ENCODE assay signal across 9 cellular contexts in genomic region chr15:74642328-74642723, GRCh38. TPM values are rescaled to one million over a fixed set of nuclear protein-coding genes. Genes with fewer than 3 reads are reported as not detected.
DNase-seq lines count a peak whose midpoint lies in the region; TF ChIP-seq lines count a peak whose summit lies in the region.
"Had no signal": no experiment of that assay in that cellular context is flagged by ENCODE, and none has a peak within 500 bp of the region (broad histone marks: within the 10 kb centered on the region; RNA-seq: fewer than 3 reads in every experiment).

No MANE protein-coding gene starts in this region.

- peak; percentile 94 for DNase-seq in NCI-H510A treated with DMSO at 0.1 percent for 48 hours (lab: John Stamatoyannopoulos, UW)
- DNase-seq in colonic mucosa, result no peak
- DNase-seq in globus pallidus (ENCODE audit: low spot score), result no peak
- no peak for DNase-seq in posterior vena cava (ENCODE audit: low spot score)
- DNase-seq: activated naive CD8-positive, alpha-beta T cell treated with anti-CD3 and anti-CD28 coated beads, Interleukin-2, amount 10 ng/mL, durations not matched to agents 7 days and 5 days; stimulated activated naive CD4-positive, alpha-beta T cell treated with Interleukin-2 at 50 U/mL for 16 hours had no signal

- H3K36me3 ChIP-seq in HUES48 (ENCODE audit: control insufficient read depth, insufficient read depth, low read length), result peaks cover 24% of the 10 kb centered on the region; the same call in 1 of the 2 replicates
- peaks cover under 1 to 5% of the 10 kb centered on the region in 2 donors for H3K36me3 ChIP-seq in esophagus (ENCODE audit: control insufficient read depth in 2 of 2, insufficient read depth in 2 of 2, low read length in 1 of 2)
- peaks cover 3% of the 10 kb centered on the region for H3K36me3 ChIP-seq in colonic mucosa

- TF ChIP-seq CTCF in colonic mucosa (IDR thresholded peaks at IDR 0.05), result no peak

- H3K4me3 ChIP-seq in HUES48 (ENCODE audit: low read depth, low read length), result peak overlapping the region; percentile 40; the same call in 1 of the 2 replicates
- no peak overlapping the region for H3K4me3 ChIP-seq in esophagus (ENCODE audit: low read depth in 1 of 2, low read length in 2 of 2)
- no peak overlapping the region for H3K4me3 ChIP-seq in skin epidermis
- H3K4me3 ChIP-seq in colonic mucosa, result no peak overlapping the region

- H3K27ac ChIP-seq in HUES48 (ENCODE audit: low read depth, low read length) (peak overlapping the region; percentile 85), esophagus (ENCODE audit: low read depth in 2 of 2, low read length in 1 of 2) (peak overlapping the region; percentile 67 to 90), skin epidermis (peak overlapping the region in 15 of 21 experiments; percentile 8 to 76 (median 52)), colonic mucosa (no peak overlapping the region)

- H3K4me1 ChIP-seq in HUES48 (ENCODE audit: control insufficient read depth, insufficient read depth, low read length) (peaks cover 14% of the 10 kb centered on the region), esophagus (ENCODE audit: control insufficient read depth in 2 of 2, insufficient read depth in 2 of 2, low read length in 1 of 2) (peaks cover 11 to 12% of the 10 kb centered on the region in 2 donors), colonic mucosa (peaks cover 4% of the 10 kb centered on the region)

- H3K9ac ChIP-seq in HUES48 (ENCODE audit: low read depth, low read length) (peak overlapping the region; percentile 42; the same call in 1 of the 2 replicates), colonic mucosa (ENCODE audit: low read depth in 2 of 2, low read length in 2 of 2) (peak overlapping the region in 1 of 2 donors; percentile 41)

- H3K27me3 ChIP-seq in HUES48 (ENCODE audit: control insufficient read depth, insufficient read depth, low read length) (no peaks in the 10 kb centered on the region), esophagus (ENCODE audit: control insufficient read depth in 1 of 2, insufficient read depth in 2 of 2, low read length in 2 of 2) (no peaks in the 10 kb centered on the region), colonic mucosa (no peaks in the 10 kb centered on the region)

- intact Hi-C loops in colonic mucosa (cut with DNase I), result no loop called here
- intact Hi-C loops in posterior vena cava (cut with DNase I), result no loop called here

- no peaks in the 10 kb centered on the region for H3K9me3 ChIP-seq in HUES48 (ENCODE audit: control insufficient read depth, insufficient read depth, low read length)
- no peaks in the 10 kb centered on the region for H3K9me3 ChIP-seq in esophagus (ENCODE audit: control insufficient read depth in 2 of 2, insufficient read depth in 1 of 2, low read depth in 1 of 2, low read length in 1 of 2)
- H3K9me3 ChIP-seq in colonic mucosa, result no peaks in the 10 kb centered on the region

- 44 to 46% methylated on average over 4 of the region's 4 CpGs for WGBS in esophagus, 2 donors

RNA-seq across cellular contexts. Expression of gene CLK3, which starts 26.7 kb away (rescaled TPM):
- polyA plus RNA-seq in esophagus, result 10 to 100 TPM; 50.7 to 78.7 TPM
- 10 to 100 TPM; 83.5 to 88.9 TPM for total RNA-seq in colonic mucosa
- 10 to 100 TPM; 37.7 to 42.3 TPM for total RNA-seq in posterior vena cava

RNA-seq across cellular contexts. Expression of gene EDC3, which starts 53.5 kb away (rescaled TPM):
- polyA plus RNA-seq in esophagus, result 10 to 100 TPM; 12.2 to 14.5 TPM
- total RNA-seq in colonic mucosa, result 10 to 100 TPM; 21.3 to 32.7 TPM
- total RNA-seq in posterior vena cava, result 10 to 100 TPM; 21.8 to 22.1 TPM
